8 cellular contexts compared by ENCODE assay signal in genomic region chr21:34974162-34974981, GRCh38.
DNase-seq lines count a peak whose midpoint lies in the region; ATAC-seq and TF ChIP-seq lines count a peak whose summit lies in the region.

No MANE protein-coding gene starts in this region.

- H3K4me3 Mint-ChIP-seq in CD4-positive, CD25-positive, alpha-beta regulatory T cell = peak overlapping the region; percentile 49 to 89 (median 86)
- H3K4me3 Mint-ChIP-seq in activated naive CD4-positive, alpha-beta T cell treated with anti-CD3 and anti-CD28 coated beads for 36 hours = peak overlapping the region; percentile 69

- no peaks in the 10 kb centered on the region for H3K27me3 ChIP-seq in CD4-positive, CD25-positive, alpha-beta regulatory T cell (ENCODE audit: control insufficient read depth, insufficient read depth, low read length)
- H3K27me3 ChIP-seq in H7 (ENCODE audit: control insufficient read depth, insufficient read depth, low read length) (no peaks in the 10 kb centered on the region), breast epithelium (no peaks in the 10 kb centered on the region)

- H3K27ac ChIP-seq in CD4-positive, CD25-positive, alpha-beta regulatory T cell (ENCODE audit: insufficient read depth, low read length, poor library complexity, severe bottlenecking) = peak overlapping the region; percentile 72
- no peak overlapping the region for H3K27ac ChIP-seq in breast epithelium

- H3K4me1 ChIP-seq in CD4-positive, CD25-positive, alpha-beta regulatory T cell (ENCODE audit: control insufficient read depth, insufficient read depth, low read length, poor library complexity, severe bottlenecking) = peaks cover 62% of the 10 kb centered on the region
- no peaks in the 10 kb centered on the region for H3K4me1 ChIP-seq in breast epithelium

- DNase-seq in CD4-positive, CD25-positive, alpha-beta regulatory T cell = peak; percentile 28 to 92 (median 77)
- peak; percentile 64 for DNase-seq in activated naive CD4-positive, alpha-beta T cell treated with anti-CD3 and anti-CD28 coated beads for 36 hours
- DNase-seq in sciatic nerve (ENCODE audit: low spot score) (no peak), H7 (no peak), NCI-H226 (no peak), breast epithelium (ENCODE audit: low spot score in 2 of 2) (no peak)

- intact Hi-C loops in activated naive CD4-positive, alpha-beta T cell treated with anti-CD3 and anti-CD28 coated beads for 36 hours (cut with micrococcal nuclease) = loop anchor here (1.0 kb wide), 2 partner anchors 9 to 13 kb away; no protein-coding TSS in a partner anchor
- intact Hi-C loops in sciatic nerve (cut with DNase I) (no loop called here), breast epithelium (cut with DNase I; ENCODE audit: low total_unique reads) (no loop called here)

- CTCF ChIA-PET in activated naive CD4-positive, alpha-beta T cell treated with anti-CD3 and anti-CD28 coated beads for 36 hours (lab: Charles Lee) = interaction anchor here (0.7 to 2.7 kb wide), 10 partner anchors 9 to 85 kb away, joined by 3 to 15 read pairs (median 4); no protein-coding TSS in a partner anchor

- peaks cover 59 to 88% (median 75%) of the 10 kb centered on the region in 4 donors for H3K4me1 Mint-ChIP-seq in CD4-positive, CD25-positive, alpha-beta regulatory T cell
- peaks cover 72% of the 10 kb centered on the region for H3K4me1 Mint-ChIP-seq in activated naive CD4-positive, alpha-beta T cell treated with anti-CD3 and anti-CD28 coated beads for 36 hours (ENCODE audit: low read depth)

- peaks cover 24% of the 10 kb centered on the region for H3K36me3 Mint-ChIP-seq in CD4-positive, CD25-positive, alpha-beta regulatory T cell
- H3K36me3 Mint-ChIP-seq in activated naive CD4-positive, alpha-beta T cell treated with anti-CD3 and anti-CD28 coated beads for 36 hours (ENCODE audit: low read depth) = peaks cover 4% of the 10 kb centered on the region

- H3K9me3 ChIP-seq in CD4-positive, CD25-positive, alpha-beta regulatory T cell (ENCODE audit: control insufficient read depth in 2 of 2, low read length in 2 of 2) = no peaks in the 10 kb centered on the region
- H3K9me3 ChIP-seq in breast epithelium = no peaks in the 10 kb centered on the region

- no peaks in the 10 kb centered on the region for H3K9me3 Mint-ChIP-seq in CD4-positive, CD25-positive, alpha-beta regulatory T cell
- no peaks in the 10 kb centered on the region for H3K9me3 Mint-ChIP-seq in activated naive CD4-positive, alpha-beta T cell treated with anti-CD3 and anti-CD28 coated beads for 36 hours

- H3K27ac Mint-ChIP-seq in CD4-positive, CD25-positive, alpha-beta regulatory T cell = peak overlapping the region; percentile 87 to 99 (median 88)
- H3K27ac Mint-ChIP-seq in activated naive CD4-positive, alpha-beta T cell treated with anti-CD3 and anti-CD28 coated beads for 36 hours = peak overlapping the region; percentile 80

- ATAC-seq in CD4-positive, CD25-positive, alpha-beta regulatory T cell (ENCODE audit: low read depth in 2 of 2) = peak; percentile 84 to 87
- ATAC-seq in GM21390 (IDR thresholded peaks at IDR 0.05; ENCODE audit: unreplicated experiment) = peak; percentile 88
- ATAC-seq in HG03521 (IDR thresholded peaks at IDR 0.05; ENCODE audit: unreplicated experiment) = peak; percentile 77
- no peak for ATAC-seq in sciatic nerve

- H3K27me3 Mint-ChIP-seq in CD4-positive, CD25-positive, alpha-beta regulatory T cell = no peaks in the 10 kb centered on the region
- peaks cover 3% of the 10 kb centered on the region for H3K27me3 Mint-ChIP-seq in activated naive CD4-positive, alpha-beta T cell treated with anti-CD3 and anti-CD28 coated beads for 36 hours (ENCODE audit: low read depth)

- H3K36me3 ChIP-seq in CD4-positive, CD25-positive, alpha-beta regulatory T cell (ENCODE audit: control insufficient read depth, insufficient read depth, low read length) = peaks cover 4% of the 10 kb centered on the region
- H3K36me3 ChIP-seq in H7 (replicated peaks; ENCODE audit: control insufficient read depth, insufficient read depth, low read length) = no peaks in the 10 kb centered on the region
- H3K36me3 ChIP-seq in breast epithelium = no peaks in the 10 kb centered on the region

- TF ChIP-seq CTCF in breast epithelium (IDR thresholded peaks at IDR 0.05) = no peak

- peak overlapping the region; percentile 69 for H3K4me3 ChIP-seq in CD4-positive, CD25-positive, alpha-beta regulatory T cell (ENCODE audit: low read depth, low read length)
- H3K4me3 ChIP-seq in H7 (ENCODE audit: insufficient read depth, low read depth, low read length) (no peak overlapping the region), breast epithelium (no peak overlapping the region)

- no peak for TF ChIP-seq POLR2A in breast epithelium (IDR thresholded peaks at IDR 0.05)

Comparison
In these comparisons a context has a peak if more than half of its experiments do, and no peak if none do; other contexts are left out.
1. DNase-seq: peak in CD4-positive, CD25-positive, alpha-beta regulatory T cell (3 of 3) and activated naive CD4-positive, alpha-beta T cell treated with anti-CD3 and anti-CD28 coated beads for 36 hours (single experiment); none in sciatic nerve (single experiment), H7 (single experiment), NCI-H226 (single experiment) and breast epithelium (0 of 2).